In the genomic region with DNA sequence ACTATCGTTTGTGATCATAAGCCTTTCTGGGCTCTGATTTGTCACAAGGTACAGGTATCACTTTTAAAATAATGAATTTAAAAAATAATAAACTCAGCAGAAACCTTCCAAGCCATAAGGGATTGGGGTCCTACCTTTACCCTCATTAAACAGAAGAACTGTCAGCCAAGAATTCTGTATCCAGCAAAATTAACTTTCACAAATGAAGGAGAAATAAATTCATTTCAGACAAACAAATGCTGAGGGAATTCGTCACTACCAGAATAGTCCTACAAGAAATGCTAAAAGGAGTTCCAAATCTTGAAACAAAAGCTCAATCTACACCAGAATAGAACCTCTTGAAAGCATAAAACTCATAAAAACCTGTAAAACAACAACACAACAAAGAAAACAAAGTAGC, we compare ENCODE assay signal across 37 cellular contexts. TPM values are rescaled to one million over a fixed set of nuclear protein-coding genes. Genes with fewer than 3 reads are reported as not detected.
"Had no signal": no experiment of that assay in that cellular context is flagged by ENCODE, and none has a peak within 500 bp of the region (broad histone marks: within the 10 kb centered on the region; RNA-seq: fewer than 3 reads in every experiment).

No MANE protein-coding gene starts in this region.

- H3K4me3 ChIP-seq: MG63 had no signal

- H3K36me3 ChIP-seq: MG63 had no signal

- H3K9me3 ChIP-seq: MG63 had no signal

- H3K27ac ChIP-seq: KMS-11 had no signal

- H3K27me3 ChIP-seq: MG63 had no signal

- H3K4me2 ChIP-seq: KMS-11 had no signal

- H3K9ac ChIP-seq: KMS-11 had no signal

- DNase-seq: Karpas-422, Kasumi-1, MG63, MM.1S, MV-4-11, NCI-H1048, NCI-H1092, NCI-H1092 treated with DMSO at 0.1 percent for 48 hours, NCI-H1105, NCI-H1105 treated with DMSO at 0.1 percent for 48 hours, NCI-H1417, NCI-H1417 treated with DMSO at 0.1 percent for 48 hours, NCI-H1436, NCI-H1436 treated with DMSO at 0.1 percent for 48 hours, NCI-H146, NCI-H1694, NCI-H1694 treated with DMSO at 0.1 percent for 48 hours, NCI-H187, NCI-H187 treated with DMSO at 0.1 percent for 48 hours, NCI-H1930, NCI-H2029, NCI-H2029 treated with DMSO at 0.1 percent for 48 hours, NCI-H2081, NCI-H2081 treated with DMSO at 0.1 percent for 48 hours, NCI-H2107, NCI-H2171, NCI-H2171 treated with DMSO at 0.1 percent for 48 hours, NCI-H2227 treated with DMSO at 0.1 percent for 48 hours, NCI-H226, NCI-H345, NCI-H446, NCI-H446 treated with DMSO at 0.1 percent for 48 hours, NCI-H510A, NCI-H510A treated with DMSO at 0.1 percent for 48 hours had no signal

RNA-seq across cellular contexts. Expression of a gene that starts 25.7 kb away (rescaled TPM):
- total RNA-seq: LHCN-M2, MCF 10A had no signal
